In the genomic region with DNA sequence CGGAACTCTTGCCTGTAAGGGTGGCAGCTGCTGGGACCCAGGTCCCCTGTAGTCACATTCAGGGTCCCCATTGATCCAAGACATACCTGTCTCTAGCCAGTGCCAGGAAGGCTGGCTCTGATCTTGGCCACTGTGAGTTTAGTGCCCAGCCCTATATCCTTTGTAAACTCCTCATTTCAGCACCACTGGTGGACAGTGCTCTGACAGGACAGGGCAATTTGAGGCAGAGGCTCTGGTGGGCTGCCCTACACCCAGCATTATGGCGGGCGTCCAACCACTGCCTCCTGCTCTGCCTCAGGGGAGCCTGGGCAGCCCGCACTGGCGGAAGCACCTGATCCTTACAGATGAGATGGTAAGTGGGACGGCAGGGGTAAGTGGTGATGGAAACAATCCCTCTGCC, we compare ENCODE assay signal across 2 cellular contexts.
TF ChIP-seq lines count a peak whose summit lies in the region.

No MANE protein-coding gene starts in this region.

TF ChIP-seq in HEK293, 187 proteins besides CTCF, POLR2A, EP300 and RAD21:
- TF ChIP-seq, protein P1, sequence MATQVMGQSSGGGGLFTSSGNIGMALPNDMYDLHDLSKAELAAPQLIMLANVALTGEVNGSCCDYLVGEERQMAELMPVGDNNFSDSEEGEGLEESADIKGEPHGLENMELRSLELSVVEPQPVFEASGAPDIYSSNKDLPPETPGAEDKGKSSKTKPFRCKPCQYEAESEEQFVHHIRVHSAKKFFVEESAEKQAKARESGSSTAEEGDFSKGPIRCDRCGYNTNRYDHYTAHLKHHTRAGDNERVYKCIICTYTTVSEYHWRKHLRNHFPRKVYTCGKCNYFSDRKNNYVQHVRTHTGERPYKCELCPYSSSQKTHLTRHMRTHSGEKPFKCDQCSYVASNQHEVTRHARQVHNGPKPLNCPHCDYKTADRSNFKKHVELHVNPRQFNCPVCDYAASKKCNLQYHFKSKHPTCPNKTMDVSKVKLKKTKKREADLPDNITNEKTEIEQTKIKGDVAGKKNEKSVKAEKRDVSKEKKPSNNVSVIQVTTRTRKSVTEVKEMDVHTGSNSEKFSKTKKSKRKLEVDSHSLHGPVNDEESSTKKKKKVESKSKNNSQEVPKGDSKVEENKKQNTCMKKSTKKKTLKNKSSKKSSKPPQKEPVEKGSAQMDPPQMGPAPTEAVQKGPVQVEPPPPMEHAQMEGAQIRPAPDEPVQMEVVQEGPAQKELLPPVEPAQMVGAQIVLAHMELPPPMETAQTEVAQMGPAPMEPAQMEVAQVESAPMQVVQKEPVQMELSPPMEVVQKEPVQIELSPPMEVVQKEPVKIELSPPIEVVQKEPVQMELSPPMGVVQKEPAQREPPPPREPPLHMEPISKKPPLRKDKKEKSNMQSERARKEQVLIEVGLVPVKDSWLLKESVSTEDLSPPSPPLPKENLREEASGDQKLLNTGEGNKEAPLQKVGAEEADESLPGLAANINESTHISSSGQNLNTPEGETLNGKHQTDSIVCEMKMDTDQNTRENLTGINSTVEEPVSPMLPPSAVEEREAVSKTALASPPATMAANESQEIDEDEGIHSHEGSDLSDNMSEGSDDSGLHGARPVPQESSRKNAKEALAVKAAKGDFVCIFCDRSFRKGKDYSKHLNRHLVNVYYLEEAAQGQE (tag by site-specific recombination; IDR thresholded peaks at IDR 0.05), result peak; percentile 22; the same call in 1 of the 2 replicates
- TF ChIP-seq ZBTB1 (tag by site-specific recombination; IDR thresholded peaks at IDR 0.05) (no peak), ZNF335 (tag by site-specific recombination; conservative IDR thresholded peaks at IDR 0.05) (no peak)

TF ChIP-seq in HepG2, 621 proteins besides CTCF, POLR2A, EP300 and RAD21:
- TF ChIP-seq, protein P1 (IDR thresholded peaks at IDR 0.05; ENCODE audit: borderline replicate concordance in 1 of 2, low read depth in 1 of 2, low read length in 2 of 2), result peak; percentile 17 to 84
- TF ChIP-seq MIER2 (CRISPR knock-in tag; IDR thresholded peaks at IDR 0.05), result peak; percentile 71; the same call in 1 of the 2 replicates
- TF ChIP-seq ISL2 (CRISPR knock-in tag; IDR thresholded peaks at IDR 0.05), result no peak
- TF ChIP-seq, protein P2, sequence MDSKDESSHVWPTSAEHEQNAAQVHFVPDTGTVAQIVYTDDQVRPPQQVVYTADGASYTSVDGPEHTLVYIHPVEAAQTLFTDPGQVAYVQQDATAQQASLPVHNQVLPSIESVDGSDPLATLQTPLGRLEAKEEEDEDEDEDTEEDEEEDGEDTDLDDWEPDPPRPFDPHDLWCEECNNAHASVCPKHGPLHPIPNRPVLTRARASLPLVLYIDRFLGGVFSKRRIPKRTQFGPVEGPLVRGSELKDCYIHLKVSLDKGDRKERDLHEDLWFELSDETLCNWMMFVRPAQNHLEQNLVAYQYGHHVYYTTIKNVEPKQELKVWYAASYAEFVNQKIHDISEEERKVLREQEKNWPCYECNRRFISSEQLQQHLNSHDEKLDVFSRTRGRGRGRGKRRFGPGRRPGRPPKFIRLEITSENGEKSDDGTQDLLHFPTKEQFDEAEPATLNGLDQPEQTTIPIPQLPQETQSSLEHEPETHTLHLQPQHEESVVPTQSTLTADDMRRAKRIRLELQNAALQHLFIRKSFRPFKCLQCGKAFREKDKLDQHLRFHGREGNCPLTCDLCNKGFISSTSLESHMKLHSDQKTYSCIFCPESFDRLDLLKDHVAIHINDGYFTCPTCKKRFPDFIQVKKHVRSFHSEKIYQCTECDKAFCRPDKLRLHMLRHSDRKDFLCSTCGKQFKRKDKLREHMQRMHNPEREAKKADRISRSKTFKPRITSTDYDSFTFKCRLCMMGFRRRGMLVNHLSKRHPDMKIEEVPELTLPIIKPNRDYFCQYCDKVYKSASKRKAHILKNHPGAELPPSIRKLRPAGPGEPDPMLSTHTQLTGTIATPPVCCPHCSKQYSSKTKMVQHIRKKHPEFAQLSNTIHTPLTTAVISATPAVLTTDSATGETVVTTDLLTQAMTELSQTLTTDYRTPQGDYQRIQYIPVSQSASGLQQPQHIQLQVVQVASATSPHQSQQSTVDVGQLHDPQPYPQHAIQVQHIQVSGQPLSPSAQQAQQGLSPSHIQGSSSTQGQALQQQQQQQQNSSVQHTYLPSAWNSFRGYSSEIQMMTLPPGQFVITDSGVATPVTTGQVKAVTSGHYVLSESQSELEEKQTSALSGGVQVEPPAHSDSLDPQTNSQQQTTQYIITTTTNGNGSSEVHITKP (CRISPR knock-in tag; IDR thresholded peaks at IDR 0.05; ENCODE audit: low read depth), result no peak
- no peak for TF ChIP-seq ZFP82 (CRISPR knock-in tag; IDR thresholded peaks at IDR 0.05; ENCODE audit: borderline replicate concordance)
- no peak for TF ChIP-seq ZBTB8A (CRISPR knock-in tag; IDR thresholded peaks at IDR 0.05; ENCODE audit: borderline replicate concordance, low read depth)
